ENCODE assay signal across 26 cellular contexts in the genomic region with DNA sequence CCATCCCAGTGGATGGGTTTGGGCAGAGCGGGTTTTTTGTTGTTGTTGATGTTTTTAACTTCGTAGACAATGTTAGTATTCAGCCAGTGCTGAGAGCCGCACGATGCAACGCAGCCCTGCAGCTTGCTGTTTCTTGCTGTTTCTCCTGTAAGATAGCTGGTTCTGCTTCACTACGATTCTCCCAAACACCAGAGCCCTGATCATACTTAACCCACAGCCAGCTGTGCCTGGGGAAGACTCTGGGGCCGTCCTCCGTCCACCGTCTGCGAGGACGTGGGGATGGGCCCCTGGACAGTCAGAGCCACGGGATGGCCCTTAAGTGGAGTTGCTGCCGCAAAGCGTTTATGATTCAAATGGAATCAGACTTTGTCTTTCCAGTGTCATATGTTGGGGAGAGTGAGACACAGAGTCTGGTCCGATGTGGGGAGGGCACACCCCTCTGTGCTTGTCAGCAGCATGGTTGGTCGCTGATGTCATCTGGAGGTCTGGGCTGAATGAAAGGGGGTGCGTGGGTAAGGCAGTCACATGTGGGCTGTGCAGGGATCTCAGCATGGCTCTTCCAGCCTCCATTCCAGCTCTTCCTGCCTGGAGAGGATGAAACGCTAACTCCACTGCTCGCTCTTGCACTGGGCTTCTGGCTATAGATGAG. TPM values are rescaled to one million over a fixed set of nuclear protein-coding genes. Genes with fewer than 3 reads are reported as not detected.
A peak's percentile ranks its signal among the peaks of the same experiment; 100 is the strongest.
DNase-seq lines count a peak whose midpoint lies in the region; ATAC-seq and TF ChIP-seq lines count a peak whose summit lies in the region.
"Had no signal": no experiment of that assay in that cellular context is flagged by ENCODE, and none has a peak within 500 bp of the region (broad histone marks: within the 10 kb centered on the region; RNA-seq: fewer than 3 reads in every experiment).

No MANE protein-coding gene starts in this region.

- H3K36me3 ChIP-seq in RWPE2 (ENCODE audit: low read depth) (no peaks in the 10 kb centered on the region), aorta (ENCODE audit: control insufficient read depth in 1 of 2, insufficient read depth in 2 of 2, low read length in 1 of 2) (no peaks in the 10 kb centered on the region)
- H3K36me3 ChIP-seq: SJSA1, thyroid gland had no signal

- H3K36me3 Mint-ChIP-seq in natural killer cell treated with Interleukin-12 subunit alpha and Interleukin-12 subunit beta and Interleukin-15 and Interleukin-18, amount 100 ng/mL, for 72 hours = peaks cover 10% of the 10 kb centered on the region
- H3K36me3 Mint-ChIP-seq in natural killer cell = no peaks in the 10 kb centered on the region
- H3K36me3 Mint-ChIP-seq: CD4-positive, alpha-beta memory T cell; mesothelial cell of epicardium had no signal

- WGBS in aorta, 2 donors = 64 to 65% methylated on average over 19 of the region's 19 CpGs

- H3K9me3 Mint-ChIP-seq in natural killer cell treated with Interleukin-12 subunit alpha and Interleukin-12 subunit beta and Interleukin-15 and Interleukin-18, amount 100 ng/mL, for 72 hours = peaks cover 5% of the 10 kb centered on the region
- no peaks in the 10 kb centered on the region for H3K9me3 Mint-ChIP-seq in natural killer cell
- H3K9me3 Mint-ChIP-seq: activated B cell treated with CpG ODN at 0.5 μM for 24 hours; CD4-positive, alpha-beta memory T cell; mesothelial cell of epicardium; neural crest cell had no signal

- no peak for ATAC-seq in natural killer cell treated with Interleukin-12 subunit alpha and Interleukin-12 subunit beta and Interleukin-15 and Interleukin-18, amount 100 ng/mL, for 72 hours
- ATAC-seq in natural killer cell = no peak
- ATAC-seq in RWPE2 (ENCODE audit: low read depth) = no peak
- no peak for ATAC-seq in aorta (ENCODE audit: low FRiP score)
- ATAC-seq in GM19035 (IDR thresholded peaks at IDR 0.05; ENCODE audit: unreplicated experiment) = no peak
- ATAC-seq: esophagus mucosa; psoas muscle; stimulated activated naive CD8-positive, alpha-beta T cell treated with anti-CD3 and anti-CD28 coated beads, Interleukin-15, Interleukin-2, amounts not matched to agents 100 U/mL and 50 U/mL, for 24 hours had no signal

- intact Hi-C loops in natural killer cell (cut with micrococcal nuclease) (no loop called here), aorta (cut with DNase I) (no loop called here)

- H3K27ac ChIP-seq in RWPE2 (ENCODE audit: poor library complexity, severe bottlenecking) = no peak overlapping the region
- no peak overlapping the region for H3K27ac ChIP-seq in aorta (ENCODE audit: low read depth in 1 of 2, low read length in 2 of 2)
- H3K27ac ChIP-seq: psoas muscle, SJSA1, thyroid gland had no signal

- TF ChIP-seq CTCF in natural killer cell (IDR thresholded peaks at IDR 0.05) (no peak), RWPE2 (IDR thresholded peaks at IDR 0.05; ENCODE audit: poor library complexity, severe bottlenecking) (no peak), foreskin fibroblast (IDR thresholded peaks at IDR 0.05; ENCODE audit: low read depth, low read length) (no peak)

- peak; percentile 53 for DNase-seq in natural killer cell treated with Interleukin-12 subunit alpha and Interleukin-12 subunit beta and Interleukin-15 and Interleukin-18, amount 100 ng/mL, for 72 hours (ENCODE audit: low spot score)
- DNase-seq in natural killer cell = no peak
- DNase-seq in RWPE2 (ENCODE audit: low spot score) = peak; percentile 33
- peak; percentile 37 to 38 for DNase-seq in foreskin fibroblast
- DNase-seq in aorta = peak; percentile 9 to 60
- no peak for DNase-seq in cerebellum (ENCODE audit: low spot score)
- DNase-seq in OCI-M2 (lab: John Stamatoyannopoulos, UW; ENCODE audit: unreplicated experiment) = no peak
- DNase-seq: activated B cell treated with CpG ODN at 0.5 μM for 24 hours; activated CD4-positive, alpha-beta T cell treated with anti-CD3 and anti-CD28 coated beads, Interleukin-2, amount 50 U/mL, for 48 hours; activated gamma-delta T cell treated with Interleukin-2 at 50 U/mL for 16 hours; CD4-positive, alpha-beta memory T cell; DMS79; effector CD8-positive, alpha-beta T cell; NCI-H2227 treated with DMSO at 0.1 percent for 48 hours; stimulated activated CD4-positive, alpha-beta T cell treated with anti-CD3 and anti-CD28 coated beads, Interleukin-2, amount 100 ng/mL, for 48 hours; stimulated activated naive CD8-positive, alpha-beta T cell treated with anti-CD3 and anti-CD28 coated beads, Interleukin-15, Interleukin-2, amounts not matched to agents 100 U/mL and 50 U/mL, for 24 hours; thyroid gland had no signal

- peaks cover 8 to 12% of the 10 kb centered on the region in 2 donors for H3K27me3 Mint-ChIP-seq in natural killer cell treated with Interleukin-12 subunit alpha and Interleukin-12 subunit beta and Interleukin-15 and Interleukin-18, amount 100 ng/mL, for 72 hours
- peaks cover 2 to 4% of the 10 kb centered on the region in 2 donors for H3K27me3 Mint-ChIP-seq in natural killer cell (ENCODE audit: low read depth in 2 of 2)

- no peak overlapping the region for H3K4me3 Mint-ChIP-seq in natural killer cell treated with Interleukin-12 subunit alpha and Interleukin-12 subunit beta and Interleukin-15 and Interleukin-18, amount 100 ng/mL, for 72 hours
- H3K4me3 Mint-ChIP-seq in natural killer cell = no peak overlapping the region
- H3K4me3 Mint-ChIP-seq: activated B cell treated with CpG ODN at 0.5 μM for 24 hours; CD4-positive, alpha-beta memory T cell; mesothelial cell of epicardium; neural crest cell; T-helper 2 cell treated with Interferon-gamma antibody and Interleukin-4, amounts not matched to agents 5 μg/mL and 100 μg/mL, for 36 hours had no signal

- peaks cover 18% of the 10 kb centered on the region for H3K27me3 ChIP-seq in RWPE2 (ENCODE audit: insufficient read depth, poor library complexity, severe bottlenecking)
- H3K27me3 ChIP-seq in aorta (ENCODE audit: control insufficient read depth in 1 of 2, insufficient read depth in 2 of 2, low read length in 1 of 2) = peaks cover 0 to 1% of the 10 kb centered on the region in 2 donors
- H3K27me3 ChIP-seq: thyroid gland had no signal

- H3K9me3 ChIP-seq in RWPE2 (ENCODE audit: severe bottlenecking) = no peaks in the 10 kb centered on the region
- peaks cover 3% of the 10 kb centered on the region for H3K9me3 ChIP-seq in aorta (ENCODE audit: control insufficient read depth, low read length)
- H3K9me3 ChIP-seq: psoas muscle, SJSA1, thyroid gland had no signal

- peaks cover 11 to 24% of the 10 kb centered on the region in 2 donors for H3K4me1 Mint-ChIP-seq in natural killer cell treated with Interleukin-12 subunit alpha and Interleukin-12 subunit beta and Interleukin-15 and Interleukin-18, amount 100 ng/mL, for 72 hours (ENCODE audit: low read depth in 2 of 2)
- peaks cover 0 to 8% of the 10 kb centered on the region in 2 donors for H3K4me1 Mint-ChIP-seq in natural killer cell
- H3K4me1 Mint-ChIP-seq: activated B cell treated with CpG ODN at 0.5 μM for 24 hours, mesothelial cell of epicardium, neural crest cell had no signal

- H3K4me3 ChIP-seq in RWPE2 (ENCODE audit: severe bottlenecking) (no peak overlapping the region), foreskin fibroblast (ENCODE audit: low read depth in 1 of 2, low read length in 2 of 2) (no peak overlapping the region), aorta (ENCODE audit: low read length in 2 of 2) (no peak overlapping the region)
- H3K4me3 ChIP-seq: psoas muscle, SJSA1, smooth muscle cell, thyroid gland had no signal

- H3K4me1 ChIP-seq in RWPE2 (ENCODE audit: insufficient read depth, poor library complexity, severe bottlenecking) (no peaks in the 10 kb centered on the region), aorta (ENCODE audit: control insufficient read depth in 1 of 2, insufficient read depth in 2 of 2, low read length in 2 of 2) (no peaks in the 10 kb centered on the region)
- H3K4me1 ChIP-seq: psoas muscle, SJSA1, thyroid gland had no signal

- no peak overlapping the region for H3K27ac Mint-ChIP-seq in natural killer cell treated with Interleukin-12 subunit alpha and Interleukin-12 subunit beta and Interleukin-15 and Interleukin-18, amount 100 ng/mL, for 72 hours
- no peak overlapping the region for H3K27ac Mint-ChIP-seq in natural killer cell
- H3K27ac Mint-ChIP-seq: activated B cell treated with CpG ODN at 0.5 μM for 24 hours; CD4-positive, alpha-beta memory T cell; mesothelial cell of epicardium; T-helper 2 cell treated with Interferon-gamma antibody and Interleukin-4, amounts not matched to agents 5 μg/mL and 100 μg/mL, for 36 hours had no signal

RNA-seq across cellular contexts. Expression of gene CBFA2T3, which starts 41.1 kb away (rescaled TPM):
- total RNA-seq in natural killer cell treated with Interleukin-12 subunit alpha and Interleukin-12 subunit beta and Interleukin-15 and Interleukin-18, amount 100 ng/mL, for 72 hours = 1 to 10 TPM; 2.3 to 2.9 TPM
- total RNA-seq in natural killer cell (1 to 10 TPM; 2.5 to 7.8 (median 4.2) TPM), aorta (1 to 10 TPM; 4.4 to 9.4 TPM), cerebellum (4.5 TPM)
- 1 to 10 TPM in 1 of 2 donors, under 1 TPM in 1; 0.18 to 1.0 TPM for polyA plus RNA-seq in aorta
- total RNA-seq: SJSA1, smooth muscle cell had no signal
- polyA plus RNA-seq: AG04450 had no signal

Comparison
In these comparisons a context has a peak if more than half of its experiments do, and no peak if none do; other contexts are left out.
1. DNase-seq: peak in natural killer cell treated with Interleukin-12 subunit alpha and Interleukin-12 subunit beta and Interleukin-15 and Interleukin-18, amount 100 ng/mL, for 72 hours (single experiment), RWPE2 (single experiment), foreskin fibroblast (2 of 2) and aorta (2 of 2); none in natural killer cell (single experiment), cerebellum (single experiment) and OCI-M2 (single experiment).